ENCODE assay signal across 8 cellular contexts in the genomic region with DNA sequence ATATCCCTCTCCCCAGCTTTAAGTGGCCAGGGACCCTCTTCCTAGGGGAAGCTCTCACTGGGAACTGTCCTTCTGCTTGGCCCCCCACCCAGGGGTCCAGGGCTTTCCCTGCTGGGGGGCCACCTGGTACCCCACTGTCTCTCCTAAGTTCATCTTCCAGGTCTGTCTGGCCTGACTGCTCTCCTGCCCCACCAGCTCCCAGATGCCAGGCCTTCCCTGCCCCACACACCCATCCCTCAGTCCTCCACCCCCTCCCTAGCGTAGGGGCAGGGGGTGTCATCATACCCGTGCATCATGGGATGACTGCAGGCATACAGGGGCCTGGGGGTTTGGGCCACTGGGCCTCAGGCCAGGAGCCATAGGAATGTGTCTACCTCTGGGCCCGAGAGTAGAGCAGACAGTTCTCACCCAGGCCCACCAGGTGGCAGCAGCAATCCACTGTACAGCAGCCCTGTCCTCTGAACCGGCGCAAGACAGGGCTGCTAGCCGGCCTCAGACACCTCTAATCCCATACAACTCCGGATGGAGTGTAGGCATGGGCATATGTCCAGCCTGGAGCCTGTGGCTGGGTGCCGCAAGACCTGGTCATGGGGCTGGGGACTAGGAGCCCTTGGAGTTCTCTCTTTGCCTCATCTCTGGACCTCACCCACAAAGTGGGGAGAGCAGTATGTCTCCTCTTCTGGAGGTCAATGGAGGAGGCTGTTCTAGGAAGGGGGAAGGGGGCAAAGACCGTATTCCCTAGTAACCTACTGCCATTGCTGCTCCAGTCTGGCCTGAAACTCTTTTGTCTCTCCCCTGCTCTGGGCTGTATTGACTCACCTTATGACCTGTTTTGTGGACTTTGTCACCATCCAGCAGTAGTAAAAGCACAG. TPM values are rescaled to one million over a fixed set of nuclear protein-coding genes. Genes with fewer than 3 reads are reported as not detected.
DNase-seq lines count a peak whose midpoint lies in the region; ATAC-seq and TF ChIP-seq lines count a peak whose summit lies in the region.

No MANE protein-coding gene starts in this region.

- H2AFZ ChIP-seq in GM23248: no peak overlapping the region

- intact Hi-C loops in Right ventricle myocardium superior (cut with DNase I): loop anchor here (5.0 kb wide), 3 partner anchors 102 to 208 kb away; no protein-coding TSS in a partner anchor
- intact Hi-C loops in posterior cingulate gyrus (cut with DNase I): loop anchor here (1.0 to 5.0 kb wide), 2 partner anchors 100 to 208 kb away; no protein-coding TSS in a partner anchor
- intact Hi-C loops in uterus (cut with DNase I; ENCODE audit: low total_unique reads): loop anchor here (10.0 kb wide), 1 partner anchor 100 kb away; no protein-coding TSS in a partner anchor

- no peaks in the 10 kb centered on the region for H3F3A ChIP-seq in GM23248 (ENCODE audit: insufficient read depth)

- H3K4me1 ChIP-seq in GM23248 (ENCODE audit: insufficient read depth) (no peaks in the 10 kb centered on the region), uterus (no peaks in the 10 kb centered on the region)

- H3K27me3 ChIP-seq in GM23248 (replicated peaks; ENCODE audit: insufficient read depth): no peaks in the 10 kb centered on the region
- no peaks in the 10 kb centered on the region for H3K27me3 ChIP-seq in MG63
- H3K27me3 ChIP-seq in uterus: no peaks in the 10 kb centered on the region

- TF ChIP-seq CTCF in uterus (IDR thresholded peaks at IDR 0.05): peak; percentile 93 to 98 (median 94)

- no peak for TF ChIP-seq POLR2A in uterus (IDR thresholded peaks at IDR 0.05)

- H3K4me3 ChIP-seq in GM23248 (no peak overlapping the region), MG63 (no peak overlapping the region), uterus (no peak overlapping the region)

- no peaks in the 10 kb centered on the region for H4K20me1 ChIP-seq in GM23248 (ENCODE audit: insufficient read depth)

- H3K4me2 ChIP-seq in GM23248 (ENCODE audit: unreplicated experiment): no peak overlapping the region

- ATAC-seq in SK-N-SH treated with all-trans-retinoic acid at 6 μM for 48 hours (peak; percentile 97), Right ventricle myocardium superior (ENCODE audit: poor library complexity) (peak; percentile 95)

- no peaks in the 10 kb centered on the region for H3K79me2 ChIP-seq in GM23248 (ENCODE audit: insufficient read depth)

- 6% methylated on average over 8 to 9 of the region's 9 CpGs for WGBS in GM23248 (ENCODE audit: low coverage in 1 of 2, low lambda C conversion rate in 2 of 2, missing lambda C conversion rate in 2 of 2), 2 experiments

- DNase-seq in ELF-1 (ENCODE audit: low read depth, low spot score) (peak; percentile 93), GM23248 (peak; percentile 89), MG63 (peak; percentile 84), Right ventricle myocardium superior (peak; percentile 89), posterior cingulate gyrus (peak; percentile 62 to 98 (median 84)), uterus (peak; percentile 83 to 85)
- DNase-seq in activated naive CD4-positive, alpha-beta T cell treated with anti-CD3 and anti-CD28 coated beads, Interleukin-2, amount 50 U/mL, for 16 hours: peak; percentile 81

- H3K36me3 ChIP-seq in GM23248 (ENCODE audit: low read depth): no peaks in the 10 kb centered on the region
- no peaks in the 10 kb centered on the region for H3K36me3 ChIP-seq in MG63
- no peaks in the 10 kb centered on the region for H3K36me3 ChIP-seq in uterus

- no peaks in the 10 kb centered on the region for H3K9me2 ChIP-seq in GM23248 (ENCODE audit: insufficient read depth)

- no peak overlapping the region for H3K9ac ChIP-seq in GM23248

- H3K9me3 ChIP-seq in GM23248 (ENCODE audit: low read depth): no peaks in the 10 kb centered on the region
- H3K9me3 ChIP-seq in MG63: no peaks in the 10 kb centered on the region
- H3K9me3 ChIP-seq in uterus: no peaks in the 10 kb centered on the region

- H3K27ac ChIP-seq in GM23248 (no peak overlapping the region), uterus (no peak overlapping the region)

- in situ Hi-C loops in GM23248 (cut with MboI): loop anchor here (25.0 kb wide), 1 partner anchor 213 kb away; no protein-coding TSS in a partner anchor

TF ChIP-seq in SK-N-SH treated with all-trans-retinoic acid at 6 μM for 48 hours, 23 proteins besides CTCF, POLR2A, EP300 and RAD21:
- TF ChIP-seq ZNF70 (CRISPR knock-in tag; IDR thresholded peaks at IDR 0.05): no peak
- no peak for TF ChIP-seq ZNF8 (CRISPR knock-in tag; IDR thresholded peaks at IDR 0.05)
- no peak for TF ChIP-seq TOX (CRISPR knock-in tag; IDR thresholded peaks at IDR 0.05; ENCODE audit: borderline replicate concordance)
- TF ChIP-seq ZFP30 (CRISPR knock-in tag; IDR thresholded peaks at IDR 0.05): no peak
- TF ChIP-seq ISL1 (CRISPR knock-in tag; IDR thresholded peaks at IDR 0.05): no peak
- TF ChIP-seq PPARA (CRISPR knock-in tag; IDR thresholded peaks at IDR 0.05; ENCODE audit: borderline replicate concordance): no peak
- TF ChIP-seq, protein P1, sequence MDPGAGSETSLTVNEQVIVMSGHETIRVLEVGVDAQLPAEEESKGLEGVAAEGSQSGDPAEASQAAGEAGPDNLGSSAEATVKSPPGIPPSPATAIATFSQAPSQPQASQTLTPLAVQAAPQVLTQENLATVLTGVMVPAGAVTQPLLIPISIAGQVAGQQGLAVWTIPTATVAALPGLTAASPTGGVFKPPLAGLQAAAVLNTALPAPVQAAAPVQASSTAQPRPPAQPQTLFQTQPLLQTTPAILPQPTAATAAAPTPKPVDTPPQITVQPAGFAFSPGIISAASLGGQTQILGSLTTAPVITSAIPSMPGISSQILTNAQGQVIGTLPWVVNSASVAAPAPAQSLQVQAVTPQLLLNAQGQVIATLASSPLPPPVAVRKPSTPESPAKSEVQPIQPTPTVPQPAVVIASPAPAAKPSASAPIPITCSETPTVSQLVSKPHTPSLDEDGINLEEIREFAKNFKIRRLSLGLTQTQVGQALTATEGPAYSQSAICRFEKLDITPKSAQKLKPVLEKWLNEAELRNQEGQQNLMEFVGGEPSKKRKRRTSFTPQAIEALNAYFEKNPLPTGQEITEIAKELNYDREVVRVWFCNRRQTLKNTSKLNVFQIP (CRISPR knock-in tag; IDR thresholded peaks at IDR 0.05; ENCODE audit: borderline replicate concordance, low read depth): no peak

RNA-seq across cellular contexts. Expression of a gene that starts 10.0 kb away (rescaled TPM):
- 41.9 and 48.3 TPM in 2 replicates for total RNA-seq in GM23248 (2014; rRNA removed; shearing (Covaris generic))
- polyA plus RNA-seq in GM23248 (2016; fragmentation: Nextera tagmentation; extraction: Ambion mirVana): 6.4 and 8.2 TPM in 2 replicates
- 26.0 and 36.1 TPM in 2 replicates for total RNA-seq in MG63 (2014; rRNA removed; shearing (Covaris generic); ENCODE audit: low replicate concordance)
- total RNA-seq in Right ventricle myocardium superior: 14.3 TPM
- 10 to 100 TPM in 3 of 4 donors, 1 to 10 TPM in 1; 4.1 to 54.6 (median 39.6) TPM for total RNA-seq in uterus

RNA-seq across cellular contexts. Expression of a gene that starts 17.8 kb away (rescaled TPM):
- total RNA-seq in GM23248 (2014; rRNA removed; shearing (Covaris generic)): 0.13 and 1.9 TPM in 2 replicates
- 0.95 and 1.4 TPM in 2 replicates for polyA plus RNA-seq in GM23248 (2016; fragmentation: Nextera tagmentation; extraction: Ambion mirVana)
- 1.5 and 1.7 TPM in 2 replicates for total RNA-seq in MG63 (2014; rRNA removed; shearing (Covaris generic); ENCODE audit: low replicate concordance)
- total RNA-seq in Right ventricle myocardium superior (1.6 TPM), uterus (1 to 10 TPM in 2 of 4 donors, not detected in 2; 3.5 to 5.6 TPM)

RNA-seq across cellular contexts. Expression of a gene that starts 28.6 kb away (rescaled TPM):
- total RNA-seq in GM23248 (2014; rRNA removed; shearing (Covaris generic)): 0.13 TPM in 1 of 2 replicates, not detected in the other
- polyA plus RNA-seq in GM23248 (2016; fragmentation: Nextera tagmentation; extraction: Ambion mirVana): not detected in 2 replicates
- not detected in 2 replicates for total RNA-seq in MG63 (2014; rRNA removed; shearing (Covaris generic); ENCODE audit: low replicate concordance)
- total RNA-seq in Right ventricle myocardium superior: 38.3 TPM
- total RNA-seq in uterus: not detected

RNA-seq across cellular contexts. Expression of a gene that starts 36.9 kb away (rescaled TPM):
- 24.4 and 53.4 TPM in 2 replicates for total RNA-seq in GM23248 (2014; rRNA removed; shearing (Covaris generic))
- polyA plus RNA-seq in GM23248 (2016; fragmentation: Nextera tagmentation; extraction: Ambion mirVana): 122 and 125 TPM in 2 replicates
- total RNA-seq in MG63 (2014; rRNA removed; shearing (Covaris generic); ENCODE audit: low replicate concordance): 20.1 and 39.3 TPM in 2 replicates
- 243 TPM for total RNA-seq in Right ventricle myocardium superior
- 100 to 1,000 TPM in 1 of 4 donors, 10 to 100 TPM in 3; 14.3 to 121 (median 45.4) TPM for total RNA-seq in uterus

RNA-seq across cellular contexts. Expression of a gene that starts 49.9 kb away (rescaled TPM):
- total RNA-seq in GM23248 (2014; rRNA removed; shearing (Covaris generic)): 55.4 and 63.5 TPM in 2 replicates
- polyA plus RNA-seq in GM23248 (2016; fragmentation: Nextera tagmentation; extraction: Ambion mirVana): 35.4 and 35.7 TPM in 2 replicates
- total RNA-seq in MG63 (2014; rRNA removed; shearing (Covaris generic); ENCODE audit: low replicate concordance): 157 and 166 TPM in 2 replicates
- total RNA-seq in Right ventricle myocardium superior (5.6 TPM), uterus (10 to 100 TPM in 1 of 4 donors, 1 to 10 TPM in 3; 8.5 to 57.8 (median 9.3) TPM)

Comparison
In these comparisons a context has a peak if more than half of its experiments do, and no peak if none do; other contexts are left out.
1. RNA of a gene that starts 28.6 kb away (total RNA-seq): 38.3 TPM in Right ventricle myocardium superior (single experiment); not detected in uterus, 0.13 TPM in GM23248 and not detected in MG63; every median in the first group is over 10 times any median in the second.
2. Peak in every context shown above with its lines, with median percentiles within 50 percentile points of each other: DNase-seq.